In the genomic region with DNA sequence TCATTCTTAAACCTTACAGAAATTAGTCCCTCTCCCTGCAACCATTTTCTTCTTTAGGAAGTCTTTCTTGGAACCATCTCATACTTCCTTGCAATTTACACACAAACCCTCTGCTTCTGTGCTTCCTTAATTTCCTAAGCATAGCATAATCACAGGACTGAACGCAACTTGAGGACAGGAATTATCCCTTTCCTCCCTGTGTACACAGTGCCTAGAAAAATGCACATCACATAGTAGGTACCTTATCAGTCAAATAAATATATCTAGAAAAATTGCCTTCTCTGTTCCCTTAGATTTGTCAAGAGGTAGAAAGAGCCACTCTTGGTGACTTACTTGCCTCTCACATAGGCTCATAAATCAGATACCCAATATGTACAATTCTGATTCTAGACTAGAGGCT, we compare ENCODE assay signal across 20 cellular contexts. TPM values are rescaled to one million over a fixed set of nuclear protein-coding genes. Genes with fewer than 3 reads are reported as not detected.
DNase-seq lines count a peak whose midpoint lies in the region; ATAC-seq, FAIRE-seq and TF ChIP-seq lines count a peak whose summit lies in the region.
"Had no signal": no experiment of that assay in that cellular context is flagged by ENCODE, and none has a peak within 500 bp of the region (broad histone marks: within the 10 kb centered on the region; RNA-seq: fewer than 3 reads in every experiment).

No MANE protein-coding gene starts in this region.

- peak overlapping the region; percentile 60 for H3K4me3 Mint-ChIP-seq in activated CD4-positive, alpha-beta T cell treated with anti-CD3 and anti-CD28 coated beads, Interleukin-2, amount 10 ng/mL, durations not matched to agents 24 days and 14 days
- H3K4me3 Mint-ChIP-seq: H9 had no signal

- TF ChIP-seq CTCF in hepatocyte (IDR thresholded peaks at IDR 0.05; ENCODE audit: poor library complexity), result no peak

- intact Hi-C loops in activated CD4-positive, alpha-beta T cell treated with anti-CD3 and anti-CD28 coated beads, Interleukin-2, amount 10 ng/mL, durations not matched to agents 24 days and 14 days (cut with micrococcal nuclease), result loop anchor here (5.0 kb wide), 1 partner anchor 34 kb away; no protein-coding TSS in a partner anchor

- no peaks in the 10 kb centered on the region for H3K9me3 Mint-ChIP-seq in activated CD4-positive, alpha-beta T cell treated with anti-CD3 and anti-CD28 coated beads, Interleukin-2, amount 10 ng/mL, durations not matched to agents 24 days and 14 days

- H3K4me1 Mint-ChIP-seq in activated CD4-positive, alpha-beta T cell treated with anti-CD3 and anti-CD28 coated beads, Interleukin-2, amount 10 ng/mL, durations not matched to agents 24 days and 14 days, result peaks cover 45% of the 10 kb centered on the region

- no peaks in the 10 kb centered on the region for H4K20me1 ChIP-seq in hepatocyte (ENCODE audit: insufficient read depth, poor library complexity, severe bottlenecking)

- no peaks in the 10 kb centered on the region for H3K9me3 ChIP-seq in SK-N-MC (ENCODE audit: low read depth, low read length)
- H3K9me3 ChIP-seq in hepatocyte (ENCODE audit: low read depth), result no peaks in the 10 kb centered on the region
- H3K9me3 ChIP-seq: adrenal gland, esophagus squamous epithelium had no signal

- H3K9ac ChIP-seq in SK-N-MC (ENCODE audit: insufficient read length), result no peak overlapping the region

- DNase-seq in activated CD4-positive, alpha-beta T cell treated with anti-CD3 and anti-CD28 coated beads, Interleukin-2, amount 10 ng/mL, durations not matched to agents 24 days and 14 days, result no peak
- no peak for DNase-seq in activated CD4-positive, alpha-beta T cell treated with anti-CD3 and anti-CD28 coated beads, Interleukin-2, amount 50 U/mL, for 4 hours
- DNase-seq in GM12891 (ENCODE audit: insufficient read length, low spot score) (no peak), SK-N-MC (ENCODE audit: low read depth, low spot score) (no peak), hepatocyte (ENCODE audit: low spot score) (no peak), ecto neural progenitor cell (ENCODE audit: low spot score) (no peak), SW480 (ENCODE audit: low spot score) (no peak)
- DNase-seq: activated CD4-positive, alpha-beta T cell treated with anti-CD3 and anti-CD28 coated beads, Interleukin-2, amount 50 U/mL, for 48 hours; adrenal gland; central memory CD4-positive, alpha-beta T cell; DMS79; esophagus squamous epithelium; glutamatergic neuron; H9; NCI-H2029; NCI-H524; stimulated activated naive CD4-positive, alpha-beta T cell treated with Interleukin-2 at 50 U/mL for 16 hours; trophoblast cell had no signal

- peak overlapping the region; percentile 12 for H2AFZ ChIP-seq in hepatocyte

- no peaks in the 10 kb centered on the region for H3K27me3 Mint-ChIP-seq in activated CD4-positive, alpha-beta T cell treated with anti-CD3 and anti-CD28 coated beads, Interleukin-2, amount 10 ng/mL, durations not matched to agents 24 days and 14 days

- H3K27me3 ChIP-seq in hepatocyte, result no peaks in the 10 kb centered on the region
- H3K27me3 ChIP-seq: esophagus squamous epithelium had no signal

- H3K36me3 ChIP-seq in SK-N-MC (ENCODE audit: insufficient read depth, low read length) (peaks cover 62% of the 10 kb centered on the region), hepatocyte (replicated peaks; ENCODE audit: insufficient read depth, low read depth) (no peaks in the 10 kb centered on the region)
- H3K36me3 ChIP-seq: adrenal gland, esophagus squamous epithelium had no signal

- H3K4me3 ChIP-seq in SK-N-MC (peak overlapping the region; percentile 16; the same call in 1 of the 2 replicates), hepatocyte (no peak overlapping the region)
- H3K4me3 ChIP-seq: adrenal gland, esophagus squamous epithelium had no signal

- no peaks in the 10 kb centered on the region for H3K4me1 ChIP-seq in hepatocyte (ENCODE audit: insufficient read depth)

- no peak overlapping the region for H3K27ac Mint-ChIP-seq in activated CD4-positive, alpha-beta T cell treated with anti-CD3 and anti-CD28 coated beads, Interleukin-2, amount 10 ng/mL, durations not matched to agents 24 days and 14 days

- no peak for TF ChIP-seq POLR2A in GM12891 (IDR thresholded peaks at IDR 0.05; ENCODE audit: low read depth, low read length)

- peaks cover 38% of the 10 kb centered on the region for H3K36me3 Mint-ChIP-seq in activated CD4-positive, alpha-beta T cell treated with anti-CD3 and anti-CD28 coated beads, Interleukin-2, amount 10 ng/mL, durations not matched to agents 24 days and 14 days (ENCODE audit: low read depth)

- H3K4me2 ChIP-seq in hepatocyte, result no peak overlapping the region

- H3K79me2 ChIP-seq in hepatocyte, result peaks cover 20% of the 10 kb centered on the region

- peak; percentile 28 for FAIRE-seq in GM12891 (lab: Jason Lieb, UNC)

- no peak for ATAC-seq in HG02610 (IDR thresholded peaks at IDR 0.05; ENCODE audit: unreplicated experiment)
- ATAC-seq: sciatic nerve had no signal

- peak overlapping the region; percentile 57 for H3K27ac ChIP-seq in SK-N-MC
- H3K27ac ChIP-seq in hepatocyte, result no peak overlapping the region
- H3K27ac ChIP-seq: adrenal gland, esophagus squamous epithelium had no signal

- no peaks in the 10 kb centered on the region for H3K9me2 ChIP-seq in hepatocyte (replicated peaks; ENCODE audit: insufficient read depth)

- 100% methylated on average over 1 of the region's 1 CpG for WGBS in hepatocyte (ENCODE audit: low lambda C conversion rate, missing lambda C conversion rate)

TF ChIP-seq in GM12891, 5 proteins besides CTCF, POLR2A, EP300 and RAD21:
- no peak for TF ChIP-seq POLR2AphosphoS5 (IDR thresholded peaks at IDR 0.05; ENCODE audit: low read depth, low read length)
- TF ChIP-seq SPI1 (IDR thresholded peaks at IDR 0.05; ENCODE audit: low read depth, low read length), result no peak
- no peak for TF ChIP-seq TAF1 (IDR thresholded peaks at IDR 0.05; ENCODE audit: low read depth, low read length)
- TF ChIP-seq PAX5 (IDR thresholded peaks at IDR 0.05; ENCODE audit: insufficient read depth, low read length, severe bottlenecking), result no peak
- no peak for TF ChIP-seq POU2F2 (IDR thresholded peaks at IDR 0.05; ENCODE audit: low read depth, low read length)

RNA-seq across cellular contexts. Expression of a gene that starts 4.9 kb away (rescaled TPM):
- total RNA-seq in activated CD4-positive, alpha-beta T cell treated with anti-CD3 and anti-CD28 coated beads, Interleukin-2, amount 10 ng/mL, durations not matched to agents 24 days and 14 days, result 29.1 TPM in 2 replicates
- 8.4 TPM for polyA plus RNA-seq in GM12891 (2012; ENCODE audit: low read depth, missing spikeins)
- 7.6 and 8.2 TPM in 2 replicates for total RNA-seq in hepatocyte
- 2.8 and 3.2 TPM in 2 replicates for polyA plus RNA-seq in hepatocyte

RNA-seq across cellular contexts. Expression of a gene that starts 59.5 kb away (rescaled TPM):
- 4.7 and 5.1 TPM in 2 replicates for total RNA-seq in activated CD4-positive, alpha-beta T cell treated with anti-CD3 and anti-CD28 coated beads, Interleukin-2, amount 10 ng/mL, durations not matched to agents 24 days and 14 days
- 0.72 TPM for polyA plus RNA-seq in GM12891 (2012; ENCODE audit: low read depth, missing spikeins)
- total RNA-seq in hepatocyte, result 16.2 and 16.6 TPM in 2 replicates
- polyA plus RNA-seq in hepatocyte, result 1.5 and 2.0 TPM in 2 replicates
